In genomic region chr19:489418-490196, GRCh38 we compare ENCODE assay signal across 8 cellular contexts. TPM values are rescaled to one million over a fixed set of nuclear protein-coding genes. Genes with fewer than 3 reads are reported as not detected.
DNase-seq lines count a peak whose midpoint lies in the region; ATAC-seq, FAIRE-seq and TF ChIP-seq lines count a peak whose summit lies in the region.

No MANE protein-coding gene starts in this region.

- peaks cover 0 to 5% (median 2%) of the 10 kb centered on the region in 3 donors for H3K4me1 Mint-ChIP-seq in IgD-negative memory B cell

- H3K4me3 ChIP-seq in GM12875 (ENCODE audit: low read depth, low read length) (peak overlapping the region; percentile 93), bronchial epithelial cell (ENCODE audit: low read depth, low read length) (peak overlapping the region; percentile 77)

- no peaks in the 10 kb centered on the region for H3K36me3 ChIP-seq in bronchial epithelial cell (ENCODE audit: control insufficient read depth, insufficient read depth, low read length)

- ATAC-seq in left lobe of liver: peak; percentile 32

- peak overlapping the region; percentile 13 to 67 (median 39) for H3K27ac Mint-ChIP-seq in IgD-negative memory B cell

- no peaks in the 10 kb centered on the region for H3K27me3 ChIP-seq in bronchial epithelial cell (ENCODE audit: control insufficient read depth, insufficient read depth, low read length)

- DNase-seq in bronchial epithelial cell (ENCODE audit: low read depth) (no peak), left lobe of liver (ENCODE audit: low spot score) (no peak), stromal cell of bone marrow (ENCODE audit: low read depth) (peak; percentile 19), Kasumi-1 (lab: John Stamatoyannopoulos, UW) (no peak), HK-2 (ENCODE audit: unreplicated experiment) (no peak), NCI-H1436 (lab: John Stamatoyannopoulos, UW) (no peak)

- FAIRE-seq in bronchial epithelial cell (lab: Jason Lieb, UNC): no peak

- H3K36me3 Mint-ChIP-seq in IgD-negative memory B cell: no peaks in the 10 kb centered on the region

- H3K27me3 Mint-ChIP-seq in IgD-negative memory B cell: peaks cover 4% of the 10 kb centered on the region

- peak overlapping the region; percentile 60 to 79 (median 75) for H3K4me3 Mint-ChIP-seq in IgD-negative memory B cell

- H3K9me3 Mint-ChIP-seq in IgD-negative memory B cell: no peaks in the 10 kb centered on the region

- TF ChIP-seq CTCF in GM12875 (IDR thresholded peaks at IDR 0.05; ENCODE audit: borderline replicate concordance, insufficient read depth, low read depth, low read length) (no peak), bronchial epithelial cell (IDR thresholded peaks at IDR 0.05; ENCODE audit: insufficient read depth, low read length, severe bottlenecking) (peak; percentile 26)

RNA-seq across cellular contexts. Expression of gene MADCAM1, which starts 6.7 kb away (rescaled TPM):
- polyA plus RNA-seq in IgD-negative memory B cell: 0.36 TPM
- total RNA-seq in bronchial epithelial cell (not detected in 2 replicates), left lobe of liver (0.53 TPM)

RNA-seq across cellular contexts. Expression of gene TPGS1, which starts 17.7 kb away (rescaled TPM):
- polyA plus RNA-seq in IgD-negative memory B cell: 13.8 TPM
- total RNA-seq in bronchial epithelial cell (16.8 and 23.2 TPM in 2 replicates), left lobe of liver (10.4 TPM)

RNA-seq across cellular contexts. Expression of gene SHC2, which starts 28.8 kb away (rescaled TPM):
- polyA plus RNA-seq in IgD-negative memory B cell: not detected
- under 0.01 and 0.51 TPM in 2 replicates for total RNA-seq in bronchial epithelial cell
- total RNA-seq in left lobe of liver: 57.8 TPM

RNA-seq across cellular contexts. Expression of gene CDC34, which starts 42.0 kb away (rescaled TPM):
- polyA plus RNA-seq in IgD-negative memory B cell: 20.1 TPM
- total RNA-seq in bronchial epithelial cell: 143 and 169 TPM in 2 replicates
- total RNA-seq in left lobe of liver: 53.5 TPM

RNA-seq across cellular contexts. Expression of gene GZMM, which starts 54.2 kb away (rescaled TPM):
- polyA plus RNA-seq in IgD-negative memory B cell: 15.8 TPM
- not detected in 2 replicates for total RNA-seq in bronchial epithelial cell
- total RNA-seq in left lobe of liver: 0.33 TPM

Comparison
In these comparisons a context has a peak if more than half of its experiments do, and no peak if none do; other contexts are left out.
1. RNA of gene SHC2, which starts 28.8 kb away (total RNA-seq): 57.8 TPM in left lobe of liver (single experiment); under 0.01 to 0.51 TPM in bronchial epithelial cell; every median in the first group is over 10 times any median in the second.